In the genomic region with DNA sequence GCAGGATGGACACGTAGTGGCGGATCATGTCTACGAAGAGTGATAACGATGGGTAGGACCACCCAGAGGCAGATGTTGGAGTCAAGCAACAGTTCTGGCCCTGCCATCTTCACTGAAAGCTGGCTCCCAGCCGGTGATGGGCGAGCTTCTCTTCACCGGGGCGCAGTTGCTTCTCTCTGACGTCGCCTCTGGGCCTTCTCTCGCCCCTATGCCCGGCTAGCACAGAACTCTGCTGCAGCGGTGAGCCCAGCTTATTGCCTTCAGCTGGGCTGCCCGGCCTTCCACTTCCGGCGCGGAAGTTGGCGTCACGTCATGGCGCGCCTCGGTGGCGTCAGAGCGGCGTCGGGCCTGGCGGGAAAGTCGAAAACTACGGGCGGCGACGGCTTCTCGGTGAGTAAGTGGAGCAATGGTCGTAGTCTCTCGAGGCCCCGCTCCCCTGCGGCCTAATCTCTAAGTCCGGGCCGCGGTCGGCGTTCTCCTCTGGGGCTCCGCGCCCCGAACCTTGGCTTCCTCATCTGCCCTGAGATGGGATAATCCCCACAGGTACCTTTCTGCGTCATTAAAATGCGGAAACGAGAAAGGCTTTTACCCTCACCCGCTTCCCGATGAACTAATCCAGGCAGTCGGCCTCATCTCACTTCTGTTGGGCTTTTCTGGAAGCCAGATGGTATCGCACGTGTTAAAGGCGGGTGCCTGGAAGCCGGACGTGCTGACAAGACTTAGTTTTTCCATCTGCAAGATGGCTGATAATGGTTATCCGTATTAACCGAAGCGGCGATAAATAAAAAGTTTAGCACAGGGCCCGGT, we compare ENCODE assay signal across 8 cellular contexts. TPM values are rescaled to one million over a fixed set of nuclear protein-coding genes. Genes with fewer than 3 reads are reported as not detected.
A peak's percentile ranks its signal among the peaks of the same experiment; 100 is the strongest.
DNase-seq lines count a peak whose midpoint lies in the region; ATAC-seq and TF ChIP-seq lines count a peak whose summit lies in the region.

A gene (plus strand): TSS at position 354 of the 807 bp plus-strand sequence. CDS start 2,221 bp downstream, outside the sequence.

- H3K27ac Mint-ChIP-seq in nephron progenitor cell: peak within 1 kb of the TSS; percentile 96
- peak within 1 kb of the TSS; percentile 99 for H3K27ac Mint-ChIP-seq in stimulated activated naive CD8-positive, alpha-beta T cell treated with anti-CD3 and anti-CD28 coated beads, Interleukin-15, Interleukin-2, amounts not matched to agents 100 ng/mL and 50 ng/mL, for 24 hours

- no peaks in the 10 kb centered on the region for H3K9me3 ChIP-seq in KOPT-K1 (ENCODE audit: insufficient read depth, low read length, poor library complexity, severe bottlenecking)

- no peaks in the 10 kb centered on the region for H3K9me3 Mint-ChIP-seq in nephron progenitor cell
- no peaks in the 10 kb centered on the region for H3K9me3 Mint-ChIP-seq in stimulated activated naive CD8-positive, alpha-beta T cell treated with anti-CD3 and anti-CD28 coated beads, Interleukin-15, Interleukin-2, amounts not matched to agents 100 ng/mL and 50 ng/mL, for 24 hours

- TF ChIP-seq CTCF in fibroblast of the aortic adventitia (IDR thresholded peaks at IDR 0.05; ENCODE audit: insufficient read depth, low read length) (no peak), nephron progenitor cell (IDR thresholded peaks at IDR 0.05) (no peak)

- H3K4me1 Mint-ChIP-seq in nephron progenitor cell: peaks cover 31% of the 10 kb centered on the region
- H3K4me1 Mint-ChIP-seq in stimulated activated naive CD8-positive, alpha-beta T cell treated with anti-CD3 and anti-CD28 coated beads, Interleukin-15, Interleukin-2, amounts not matched to agents 100 ng/mL and 50 ng/mL, for 24 hours (ENCODE audit: low read depth): peaks cover 40% of the 10 kb centered on the region

- peak; percentile 86 for TF ChIP-seq POLR2A in Raji (IDR thresholded peaks at IDR 0.05; ENCODE audit: insufficient read depth, low read depth, low read length)

- H3K36me3 Mint-ChIP-seq in nephron progenitor cell (ENCODE audit: low read depth): peaks cover 15% of the 10 kb centered on the region
- peaks cover 53% of the 10 kb centered on the region for H3K36me3 Mint-ChIP-seq in stimulated activated naive CD8-positive, alpha-beta T cell treated with anti-CD3 and anti-CD28 coated beads, Interleukin-15, Interleukin-2, amounts not matched to agents 100 ng/mL and 50 ng/mL, for 24 hours (ENCODE audit: low read depth)

- peak; percentile 97 for DNase-seq in ELF-1 (ENCODE audit: low read depth, low spot score)
- peak; percentile 88 for DNase-seq in activated effector memory CD4-positive, alpha-beta T cell treated with Interleukin-2 at 50 U/mL for 16 hours
- peak; percentile 79 for DNase-seq in fibroblast of the aortic adventitia (ENCODE audit: low read depth)
- peak; percentile 93 for DNase-seq in nephron progenitor cell

- peak within 1 kb of the TSS; percentile 95 for H3K4me3 Mint-ChIP-seq in nephron progenitor cell
- H3K4me3 Mint-ChIP-seq in stimulated activated naive CD8-positive, alpha-beta T cell treated with anti-CD3 and anti-CD28 coated beads, Interleukin-15, Interleukin-2, amounts not matched to agents 100 ng/mL and 50 ng/mL, for 24 hours: peak within 1 kb of the TSS; percentile 92

- peaks cover 70% of the 10 kb centered on the region for H3K36me3 ChIP-seq in KOPT-K1 (ENCODE audit: insufficient read depth, low read length)

- peak within 1 kb of the TSS; percentile 82 for H3K4me3 ChIP-seq in fibroblast of the aortic adventitia (ENCODE audit: low read depth, low read length)

- peak; percentile 87 for ATAC-seq in GM21825 (IDR thresholded peaks at IDR 0.05; ENCODE audit: unreplicated experiment)

- peak within 1 kb of the TSS; percentile 91 for H3K27ac ChIP-seq in KOPT-K1 (ENCODE audit: low read depth, low read length, poor library complexity, severe bottlenecking)

- no peaks in the 10 kb centered on the region for H3K27me3 Mint-ChIP-seq in nephron progenitor cell (ENCODE audit: low read depth, poor library complexity)
- H3K27me3 Mint-ChIP-seq in stimulated activated naive CD8-positive, alpha-beta T cell treated with anti-CD3 and anti-CD28 coated beads, Interleukin-15, Interleukin-2, amounts not matched to agents 100 ng/mL and 50 ng/mL, for 24 hours: no peaks in the 10 kb centered on the region

RNA-seq across cellular contexts. Expression of the gene that starts here (rescaled TPM):
- 2.2 and 26.8 TPM in 2 replicates for total RNA-seq in fibroblast of the aortic adventitia (ENCODE audit: low replicate concordance)

Comparison
In these comparisons a context has a peak if more than half of its experiments do, and no peak if none do; other contexts are left out.
1. Peak in every context shown above with its lines: DNase-seq, ATAC-seq, H3K4me3 ChIP-seq and H3K27ac ChIP-seq.